1 cellular context compared by ENCODE assay signal in the genomic region with DNA sequence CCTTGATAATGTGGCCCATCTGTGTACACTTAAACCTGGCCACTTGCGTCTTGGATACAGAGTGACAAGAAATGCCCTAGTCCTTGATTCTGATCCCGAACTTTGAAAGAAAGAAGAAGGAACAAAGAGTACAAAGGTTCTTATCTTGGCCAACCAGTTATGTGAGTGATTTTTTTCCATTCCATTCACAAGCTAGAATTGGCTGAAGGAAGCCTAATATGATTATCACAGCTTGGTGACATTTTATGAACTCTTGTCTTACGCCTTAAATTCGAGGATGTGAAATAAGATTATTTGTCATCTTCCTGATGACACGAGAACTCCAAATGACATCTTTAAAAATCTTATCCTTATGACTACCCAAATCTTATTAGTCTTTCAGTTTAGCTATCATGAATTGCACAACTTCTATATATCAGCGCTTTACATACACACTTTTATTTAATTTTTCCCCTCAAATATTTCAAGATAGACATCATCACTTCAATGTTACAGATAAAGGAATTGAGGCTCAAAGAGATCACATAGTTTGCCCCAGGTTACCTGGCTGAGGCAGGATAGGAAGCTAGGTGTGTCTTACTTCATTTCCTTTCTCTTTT.
TF ChIP-seq lines count a peak whose summit lies in the region.

No MANE protein-coding gene starts in this region.

TF ChIP-seq in K562, 482 proteins besides CTCF, POLR2A, EP300 and RAD21 (continued from another document and continues in another):
- TF ChIP-seq, protein P1, sequence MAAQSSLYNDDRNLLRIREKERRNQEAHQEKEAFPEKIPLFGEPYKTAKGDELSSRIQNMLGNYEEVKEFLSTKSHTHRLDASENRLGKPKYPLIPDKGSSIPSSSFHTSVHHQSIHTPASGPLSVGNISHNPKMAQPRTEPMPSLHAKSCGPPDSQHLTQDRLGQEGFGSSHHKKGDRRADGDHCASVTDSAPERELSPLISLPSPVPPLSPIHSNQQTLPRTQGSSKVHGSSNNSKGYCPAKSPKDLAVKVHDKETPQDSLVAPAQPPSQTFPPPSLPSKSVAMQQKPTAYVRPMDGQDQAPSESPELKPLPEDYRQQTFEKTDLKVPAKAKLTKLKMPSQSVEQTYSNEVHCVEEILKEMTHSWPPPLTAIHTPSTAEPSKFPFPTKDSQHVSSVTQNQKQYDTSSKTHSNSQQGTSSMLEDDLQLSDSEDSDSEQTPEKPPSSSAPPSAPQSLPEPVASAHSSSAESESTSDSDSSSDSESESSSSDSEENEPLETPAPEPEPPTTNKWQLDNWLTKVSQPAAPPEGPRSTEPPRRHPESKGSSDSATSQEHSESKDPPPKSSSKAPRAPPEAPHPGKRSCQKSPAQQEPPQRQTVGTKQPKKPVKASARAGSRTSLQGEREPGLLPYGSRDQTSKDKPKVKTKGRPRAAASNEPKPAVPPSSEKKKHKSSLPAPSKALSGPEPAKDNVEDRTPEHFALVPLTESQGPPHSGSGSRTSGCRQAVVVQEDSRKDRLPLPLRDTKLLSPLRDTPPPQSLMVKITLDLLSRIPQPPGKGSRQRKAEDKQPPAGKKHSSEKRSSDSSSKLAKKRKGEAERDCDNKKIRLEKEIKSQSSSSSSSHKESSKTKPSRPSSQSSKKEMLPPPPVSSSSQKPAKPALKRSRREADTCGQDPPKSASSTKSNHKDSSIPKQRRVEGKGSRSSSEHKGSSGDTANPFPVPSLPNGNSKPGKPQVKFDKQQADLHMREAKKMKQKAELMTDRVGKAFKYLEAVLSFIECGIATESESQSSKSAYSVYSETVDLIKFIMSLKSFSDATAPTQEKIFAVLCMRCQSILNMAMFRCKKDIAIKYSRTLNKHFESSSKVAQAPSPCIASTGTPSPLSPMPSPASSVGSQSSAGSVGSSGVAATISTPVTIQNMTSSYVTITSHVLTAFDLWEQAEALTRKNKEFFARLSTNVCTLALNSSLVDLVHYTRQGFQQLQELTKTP (IDR thresholded peaks at IDR 0.05; ENCODE audit: low read depth in 1 of 2, partially characterized antibody in 2 of 2), result no peak
- TF ChIP-seq, protein P2, sequence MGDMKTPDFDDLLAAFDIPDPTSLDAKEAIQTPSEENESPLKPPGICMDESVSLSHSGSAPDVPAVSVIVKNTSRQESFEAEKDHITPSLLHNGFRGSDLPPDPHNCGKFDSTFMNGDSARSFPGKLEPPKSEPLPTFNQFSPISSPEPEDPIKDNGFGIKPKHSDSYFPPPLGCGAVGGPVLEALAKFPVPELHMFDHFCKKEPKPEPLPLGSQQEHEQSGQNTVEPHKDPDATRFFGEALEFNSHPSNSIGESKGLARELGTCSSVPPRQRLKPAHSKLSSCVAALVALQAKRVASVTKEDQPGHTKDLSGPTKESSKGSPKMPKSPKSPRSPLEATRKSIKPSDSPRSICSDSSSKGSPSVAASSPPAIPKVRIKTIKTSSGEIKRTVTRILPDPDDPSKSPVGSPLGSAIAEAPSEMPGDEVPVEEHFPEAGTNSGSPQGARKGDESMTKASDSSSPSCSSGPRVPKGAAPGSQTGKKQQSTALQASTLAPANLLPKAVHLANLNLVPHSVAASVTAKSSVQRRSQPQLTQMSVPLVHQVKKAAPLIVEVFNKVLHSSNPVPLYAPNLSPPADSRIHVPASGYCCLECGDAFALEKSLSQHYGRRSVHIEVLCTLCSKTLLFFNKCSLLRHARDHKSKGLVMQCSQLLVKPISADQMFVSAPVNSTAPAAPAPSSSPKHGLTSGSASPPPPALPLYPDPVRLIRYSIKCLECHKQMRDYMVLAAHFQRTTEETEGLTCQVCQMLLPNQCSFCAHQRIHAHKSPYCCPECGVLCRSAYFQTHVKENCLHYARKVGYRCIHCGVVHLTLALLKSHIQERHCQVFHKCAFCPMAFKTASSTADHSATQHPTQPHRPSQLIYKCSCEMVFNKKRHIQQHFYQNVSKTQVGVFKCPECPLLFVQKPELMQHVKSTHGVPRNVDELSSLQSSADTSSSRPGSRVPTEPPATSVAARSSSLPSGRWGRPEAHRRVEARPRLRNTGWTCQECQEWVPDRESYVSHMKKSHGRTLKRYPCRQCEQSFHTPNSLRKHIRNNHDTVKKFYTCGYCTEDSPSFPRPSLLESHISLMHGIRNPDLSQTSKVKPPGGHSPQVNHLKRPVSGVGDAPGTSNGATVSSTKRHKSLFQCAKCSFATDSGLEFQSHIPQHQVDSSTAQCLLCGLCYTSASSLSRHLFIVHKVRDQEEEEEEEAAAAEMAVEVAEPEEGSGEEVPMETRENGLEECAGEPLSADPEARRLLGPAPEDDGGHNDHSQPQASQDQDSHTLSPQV (IDR thresholded peaks at IDR 0.05), result no peak
- TF ChIP-seq, protein P3, sequence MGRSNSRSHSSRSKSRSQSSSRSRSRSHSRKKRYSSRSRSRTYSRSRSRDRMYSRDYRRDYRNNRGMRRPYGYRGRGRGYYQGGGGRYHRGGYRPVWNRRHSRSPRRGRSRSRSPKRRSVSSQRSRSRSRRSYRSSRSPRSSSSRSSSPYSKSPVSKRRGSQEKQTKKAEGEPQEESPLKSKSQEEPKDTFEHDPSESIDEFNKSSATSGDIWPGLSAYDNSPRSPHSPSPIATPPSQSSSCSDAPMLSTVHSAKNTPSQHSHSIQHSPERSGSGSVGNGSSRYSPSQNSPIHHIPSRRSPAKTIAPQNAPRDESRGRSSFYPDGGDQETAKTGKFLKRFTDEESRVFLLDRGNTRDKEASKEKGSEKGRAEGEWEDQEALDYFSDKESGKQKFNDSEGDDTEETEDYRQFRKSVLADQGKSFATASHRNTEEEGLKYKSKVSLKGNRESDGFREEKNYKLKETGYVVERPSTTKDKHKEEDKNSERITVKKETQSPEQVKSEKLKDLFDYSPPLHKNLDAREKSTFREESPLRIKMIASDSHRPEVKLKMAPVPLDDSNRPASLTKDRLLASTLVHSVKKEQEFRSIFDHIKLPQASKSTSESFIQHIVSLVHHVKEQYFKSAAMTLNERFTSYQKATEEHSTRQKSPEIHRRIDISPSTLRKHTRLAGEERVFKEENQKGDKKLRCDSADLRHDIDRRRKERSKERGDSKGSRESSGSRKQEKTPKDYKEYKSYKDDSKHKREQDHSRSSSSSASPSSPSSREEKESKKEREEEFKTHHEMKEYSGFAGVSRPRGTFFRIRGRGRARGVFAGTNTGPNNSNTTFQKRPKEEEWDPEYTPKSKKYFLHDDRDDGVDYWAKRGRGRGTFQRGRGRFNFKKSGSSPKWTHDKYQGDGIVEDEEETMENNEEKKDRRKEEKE (IDR thresholded peaks at IDR 0.05; ENCODE audit: borderline replicate concordance in 1 of 2, control insufficient read depth in 1 of 2, low read depth in 2 of 2, low read length in 1 of 2), result no peak
- TF ChIP-seq, protein P4, sequence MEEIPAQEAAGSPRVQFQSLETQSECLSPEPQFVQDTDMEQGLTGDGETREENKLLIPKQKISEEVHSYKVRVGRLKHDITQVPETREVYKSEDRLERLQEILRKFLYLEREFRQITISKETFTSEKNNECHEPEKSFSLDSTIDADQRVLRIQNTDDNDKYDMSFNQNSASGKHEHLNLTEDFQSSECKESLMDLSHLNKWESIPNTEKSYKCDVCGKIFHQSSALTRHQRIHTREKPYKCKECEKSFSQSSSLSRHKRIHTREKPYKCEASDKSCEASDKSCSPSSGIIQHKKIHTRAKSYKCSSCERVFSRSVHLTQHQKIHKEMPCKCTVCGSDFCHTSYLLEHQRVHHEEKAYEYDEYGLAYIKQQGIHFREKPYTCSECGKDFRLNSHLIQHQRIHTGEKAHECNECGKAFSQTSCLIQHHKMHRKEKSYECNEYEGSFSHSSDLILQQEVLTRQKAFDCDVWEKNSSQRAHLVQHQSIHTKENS (CRISPR knock-in tag; IDR thresholded peaks at IDR 0.05), result no peak
- TF ChIP-seq, protein P5, sequence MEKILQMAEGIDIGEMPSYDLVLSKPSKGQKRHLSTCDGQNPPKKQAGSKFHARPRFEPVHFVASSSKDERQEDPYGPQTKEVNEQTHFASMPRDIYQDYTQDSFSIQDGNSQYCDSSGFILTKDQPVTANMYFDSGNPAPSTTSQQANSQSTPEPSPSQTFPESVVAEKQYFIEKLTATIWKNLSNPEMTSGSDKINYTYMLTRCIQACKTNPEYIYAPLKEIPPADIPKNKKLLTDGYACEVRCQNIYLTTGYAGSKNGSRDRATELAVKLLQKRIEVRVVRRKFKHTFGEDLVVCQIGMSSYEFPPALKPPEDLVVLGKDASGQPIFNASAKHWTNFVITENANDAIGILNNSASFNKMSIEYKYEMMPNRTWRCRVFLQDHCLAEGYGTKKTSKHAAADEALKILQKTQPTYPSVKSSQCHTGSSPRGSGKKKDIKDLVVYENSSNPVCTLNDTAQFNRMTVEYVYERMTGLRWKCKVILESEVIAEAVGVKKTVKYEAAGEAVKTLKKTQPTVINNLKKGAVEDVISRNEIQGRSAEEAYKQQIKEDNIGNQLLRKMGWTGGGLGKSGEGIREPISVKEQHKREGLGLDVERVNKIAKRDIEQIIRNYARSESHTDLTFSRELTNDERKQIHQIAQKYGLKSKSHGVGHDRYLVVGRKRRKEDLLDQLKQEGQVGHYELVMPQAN (IDR thresholded peaks at IDR 0.05; ENCODE audit: borderline replicate concordance), result no peak
- TF ChIP-seq, protein P6, sequence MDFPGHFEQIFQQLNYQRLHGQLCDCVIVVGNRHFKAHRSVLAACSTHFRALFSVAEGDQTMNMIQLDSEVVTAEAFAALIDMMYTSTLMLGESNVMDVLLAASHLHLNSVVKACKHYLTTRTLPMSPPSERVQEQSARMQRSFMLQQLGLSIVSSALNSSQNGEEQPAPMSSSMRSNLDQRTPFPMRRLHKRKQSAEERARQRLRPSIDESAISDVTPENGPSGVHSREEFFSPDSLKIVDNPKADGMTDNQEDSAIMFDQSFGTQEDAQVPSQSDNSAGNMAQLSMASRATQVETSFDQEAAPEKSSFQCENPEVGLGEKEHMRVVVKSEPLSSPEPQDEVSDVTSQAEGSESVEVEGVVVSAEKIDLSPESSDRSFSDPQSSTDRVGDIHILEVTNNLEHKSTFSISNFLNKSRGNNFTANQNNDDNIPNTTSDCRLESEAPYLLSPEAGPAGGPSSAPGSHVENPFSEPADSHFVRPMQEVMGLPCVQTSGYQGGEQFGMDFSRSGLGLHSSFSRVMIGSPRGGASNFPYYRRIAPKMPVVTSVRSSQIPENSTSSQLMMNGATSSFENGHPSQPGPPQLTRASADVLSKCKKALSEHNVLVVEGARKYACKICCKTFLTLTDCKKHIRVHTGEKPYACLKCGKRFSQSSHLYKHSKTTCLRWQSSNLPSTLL (IDR thresholded peaks at IDR 0.05), result no peak
- TF ChIP-seq NUFIP1 (IDR thresholded peaks at IDR 0.05; ENCODE audit: partially characterized antibody) (no peak), SRSF7 (optimal IDR thresholded peaks at IDR 0.05; ENCODE audit: low read depth, low read length) (no peak), CBFA2T3 (IDR thresholded peaks at IDR 0.05) (peak; percentile 67), ZNF586 (CRISPR knock-in tag; conservative IDR thresholded peaks at IDR 0.05) (no peak), ZNF175 (CRISPR knock-in tag; IDR thresholded peaks at IDR 0.05; ENCODE audit: low read depth) (no peak), HNRNPLL (IDR thresholded peaks at IDR 0.05; ENCODE audit: low read depth, low read length, poor library complexity, severe bottlenecking) (no peak), ZNF282 (CRISPR knock-in tag; IDR thresholded peaks at IDR 0.05) (no peak), HNRNPH1 (optimal IDR thresholded peaks at IDR 0.05; ENCODE audit: low read depth, low read length) (no peak), TOE1 (IDR thresholded peaks at IDR 0.05; ENCODE audit: borderline replicate concordance) (no peak), TOE1 (CRISPR knock-in tag; IDR thresholded peaks at IDR 0.05; ENCODE audit: borderline replicate concordance, low read depth) (no peak), SMARCA4 (IDR thresholded peaks at IDR 0.05) (peak; percentile 40; the same call in 1 of the 2 replicates), ZKSCAN8 (CRISPR knock-in tag; IDR thresholded peaks at IDR 0.05) (no peak), BCL6 (CRISPR knock-in tag; IDR thresholded peaks at IDR 0.05) (no peak), ZNF263 (CRISPR knock-in tag; IDR thresholded peaks at IDR 0.05; ENCODE audit: borderline replicate concordance) (no peak), SMAD2 (IDR thresholded peaks at IDR 0.05; ENCODE audit: low read depth, low read length) (no peak), SOX6 (IDR thresholded peaks at IDR 0.05) (peak; percentile 88), KDM5B (IDR thresholded peaks at IDR 0.05; ENCODE audit: insufficient replicate concordance, low read depth, low read length) (no peak), ETV6 (IDR thresholded peaks at IDR 0.05; ENCODE audit: borderline replicate concordance in 1 of 2, low read depth in 2 of 2, low read length in 1 of 2) (no peak), ETV6 (CRISPR knock-in tag; IDR thresholded peaks at IDR 0.05; ENCODE audit: borderline replicate concordance) (no peak), PHB (CRISPR knock-in tag; IDR thresholded peaks at IDR 0.05) (no peak), HDAC2 (IDR thresholded peaks at IDR 0.05) (0 out of 2 replicates have a peak, but pooled peaks have one; percentile 21), SMAD1 (IDR thresholded peaks at IDR 0.05; ENCODE audit: low read depth, low read length, partially characterized antibody) (no peak), ZBED1 (IDR thresholded peaks at IDR 0.05) (no peak), NFIC (IDR thresholded peaks at IDR 0.05) (no peak), ESRRA (IDR thresholded peaks at IDR 0.05; ENCODE audit: borderline replicate concordance, low read depth) (no peak), MYBL2 (IDR thresholded peaks at IDR 0.05; ENCODE audit: low read depth) (no peak), MYBL2 (CRISPR knock-in tag; IDR thresholded peaks at IDR 0.05; ENCODE audit: borderline replicate concordance) (no peak), RCOR1 (IDR thresholded peaks at IDR 0.05; ENCODE audit: borderline replicate concordance in 1 of 2, low read depth in 2 of 2, low read length in 2 of 2) (peak in 1 of 2 experiments; percentile 25; a peak in 1 of 4 replicates), LEF1 (IDR thresholded peaks at IDR 0.05) (0 out of 2 replicates have a peak, but pooled peaks have one; percentile 17), BRCA1 (IDR thresholded peaks at IDR 0.05) (no peak), BRCA1 (CRISPR knock-in tag; IDR thresholded peaks at IDR 0.05) (no peak)
- TF ChIP-seq, protein P7, sequence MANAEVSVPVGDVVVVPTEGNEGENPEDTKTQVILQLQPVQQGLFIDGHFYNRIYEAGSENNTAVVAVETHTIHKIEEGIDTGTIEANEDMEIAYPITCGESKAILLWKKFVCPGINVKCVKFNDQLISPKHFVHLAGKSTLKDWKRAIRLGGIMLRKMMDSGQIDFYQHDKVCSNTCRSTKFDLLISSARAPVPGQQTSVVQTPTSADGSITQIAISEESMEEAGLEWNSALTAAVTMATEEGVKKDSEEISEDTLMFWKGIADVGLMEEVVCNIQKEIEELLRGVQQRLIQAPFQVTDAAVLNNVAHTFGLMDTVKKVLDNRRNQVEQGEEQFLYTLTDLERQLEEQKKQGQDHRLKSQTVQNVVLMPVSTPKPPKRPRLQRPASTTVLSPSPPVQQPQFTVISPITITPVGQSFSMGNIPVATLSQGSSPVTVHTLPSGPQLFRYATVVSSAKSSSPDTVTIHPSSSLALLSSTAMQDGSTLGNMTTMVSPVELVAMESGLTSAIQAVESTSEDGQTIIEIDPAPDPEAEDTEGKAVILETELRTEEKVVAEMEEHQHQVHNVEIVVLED (CRISPR knock-in tag; IDR thresholded peaks at IDR 0.05), result no peak
- TF ChIP-seq, protein P8, sequence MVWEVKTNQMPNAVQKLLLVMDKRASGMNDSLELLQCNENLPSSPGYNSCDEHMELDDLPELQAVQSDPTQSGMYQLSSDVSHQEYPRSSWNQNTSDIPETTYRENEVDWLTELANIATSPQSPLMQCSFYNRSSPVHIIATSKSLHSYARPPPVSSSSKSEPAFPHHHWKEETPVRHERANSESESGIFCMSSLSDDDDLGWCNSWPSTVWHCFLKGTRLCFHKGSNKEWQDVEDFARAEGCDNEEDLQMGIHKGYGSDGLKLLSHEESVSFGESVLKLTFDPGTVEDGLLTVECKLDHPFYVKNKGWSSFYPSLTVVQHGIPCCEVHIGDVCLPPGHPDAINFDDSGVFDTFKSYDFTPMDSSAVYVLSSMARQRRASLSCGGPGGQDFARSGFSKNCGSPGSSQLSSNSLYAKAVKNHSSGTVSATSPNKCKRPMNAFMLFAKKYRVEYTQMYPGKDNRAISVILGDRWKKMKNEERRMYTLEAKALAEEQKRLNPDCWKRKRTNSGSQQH (CRISPR knock-in tag; IDR thresholded peaks at IDR 0.05), result no peak
